19 cellular contexts compared by ENCODE assay signal in the genomic region with DNA sequence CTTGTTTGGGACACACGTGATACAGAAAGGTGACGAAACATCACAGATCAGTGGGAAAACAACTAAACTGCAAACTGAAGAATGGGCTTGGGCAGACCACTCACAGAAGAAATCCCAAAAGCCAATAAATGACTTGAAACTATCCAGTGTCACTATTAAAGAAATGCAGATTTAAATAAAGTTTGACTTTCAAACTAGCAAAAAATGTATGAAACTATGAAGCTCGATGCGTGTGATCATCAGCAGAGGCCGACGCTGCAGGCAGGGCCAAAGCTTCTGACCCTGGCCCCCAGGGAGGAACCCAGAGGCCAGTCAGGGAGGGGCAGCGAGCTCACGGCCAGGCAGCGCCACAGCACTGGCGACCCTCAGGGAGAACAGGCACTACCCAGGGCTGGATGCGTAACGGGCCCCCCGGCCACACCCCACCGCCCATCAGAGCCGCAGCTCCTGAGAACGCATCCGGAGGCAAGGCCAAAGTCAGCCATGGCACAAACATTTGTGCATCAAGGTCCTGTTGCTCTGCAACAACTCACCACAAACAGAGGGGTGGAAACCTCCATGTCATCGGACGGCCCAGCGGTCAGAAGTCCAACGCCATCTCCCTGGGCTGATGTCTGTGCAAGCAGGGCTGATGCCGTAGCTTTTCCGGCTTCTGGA.
DNase-seq lines count a peak whose midpoint lies in the region; ATAC-seq, FAIRE-seq and TF ChIP-seq lines count a peak whose summit lies in the region.
"Had no signal": no experiment of that assay in that cellular context is flagged by ENCODE, and none has a peak within 500 bp of the region (broad histone marks: within the 10 kb centered on the region; RNA-seq: fewer than 3 reads in every experiment).

No MANE protein-coding gene starts in this region.

- H2AK5ac ChIP-seq in neuronal stem cell (ENCODE audit: low read depth, low read length) = no peak overlapping the region

- H3K23ac ChIP-seq in neuronal stem cell (ENCODE audit: low read depth, low read length, poor library complexity) = peak overlapping the region; percentile 74

- no peaks in the 10 kb centered on the region for H3K36me3 ChIP-seq in neuronal stem cell (replicated peaks in 1 of 2; ENCODE audit: control insufficient read depth in 2 of 2, insufficient read depth in 2 of 2, low read length in 2 of 2)
- H3K36me3 ChIP-seq: MG63 had no signal

- POLR2A ChIA-PET in activated CD4-positive, alpha-beta T cell treated with anti-CD3 and anti-CD28 coated beads for 36 hours (lab: Charles Lee) = no interaction called here

- no peak overlapping the region for H3K4me2 ChIP-seq in neuronal stem cell (ENCODE audit: insufficient read depth, low read length, poor library complexity, severe bottlenecking)
- H3K4me2 ChIP-seq: KMS-11 had no signal

- peak overlapping the region; percentile 8 for H3K18ac ChIP-seq in neuronal stem cell (ENCODE audit: low read length)

- no peak overlapping the region for H3K27ac ChIP-seq in right cardiac atrium (ENCODE audit: low read length)
- no peak overlapping the region for H3K27ac ChIP-seq in neuronal stem cell (replicated peaks; ENCODE audit: low read length)
- H3K27ac ChIP-seq: 22Rv1, GM23248, HL-60, KMS-11 had no signal

- no peak for TF ChIP-seq CTCF in GM13977 (IDR thresholded peaks at IDR 0.05; ENCODE audit: extremely low read depth, insufficient read depth, missing control alignments)

- no peaks in the 10 kb centered on the region for H3K9me3 Mint-ChIP-seq in activated CD4-positive, alpha-beta T cell treated with anti-CD3 and anti-CD28 coated beads for 36 hours (ENCODE audit: low read depth)
- H3K9me3 Mint-ChIP-seq: CD8-positive, alpha-beta T cell had no signal

- H3K9ac ChIP-seq in neuronal stem cell (ENCODE audit: low read depth, low read length, poor library complexity) = no peak overlapping the region
- H3K9ac ChIP-seq: GM23248, KMS-11 had no signal

- no peak overlapping the region for H3K4me3 Mint-ChIP-seq in activated CD4-positive, alpha-beta T cell treated with anti-CD3 and anti-CD28 coated beads for 36 hours
- H3K4me3 Mint-ChIP-seq: CD8-positive, alpha-beta T cell had no signal

- H3K79me1 ChIP-seq in neuronal stem cell (ENCODE audit: low read depth, low read length) = peaks cover 8% of the 10 kb centered on the region

- WGBS in right cardiac atrium = 81% methylated on average over 23 of the region's 23 CpGs
- no CpG with 5 or more reads among the region's 23 CpGs for WGBS in neuronal stem cell (ENCODE audit: extremely low coverage in 2 of 2, insufficient read length in 2 of 2, insufficient replicate concordance in 1 of 2), 2 donors

- peaks cover 12% of the 10 kb centered on the region for H3K27me3 Mint-ChIP-seq in activated CD4-positive, alpha-beta T cell treated with anti-CD3 and anti-CD28 coated beads for 36 hours

- no peak overlapping the region for H2AFZ ChIP-seq in neuronal stem cell (ENCODE audit: low read length)
- H2AFZ ChIP-seq: GM23248 had no signal

- DNase-seq in activated CD4-positive, alpha-beta T cell treated with anti-CD3 and anti-CD28 coated beads for 36 hours = peak; percentile 0
- DNase-seq in activated CD4-positive, alpha-beta T cell treated with anti-CD3 and anti-CD28 coated beads for 48 hours = no peak
- DNase-seq in HTR-8/SVneo (ENCODE audit: insufficient read length, low spot score) (no peak), right cardiac atrium (peak in 2 of 3 donors; percentile 32 to 44), neuronal stem cell (ENCODE audit: low spot score) (no peak), GM12892 (ENCODE audit: insufficient read length) (no peak), GM13977 (ENCODE audit: low spot score) (no peak)
- DNase-seq: CD8-positive, alpha-beta T cell; DND-41; GDM1; GM23248; MG63; NCI-H1105 treated with DMSO at 0.1 percent for 48 hours; NCI-H187 treated with DMSO at 0.1 percent for 48 hours; NCI-H774 had no signal

- in situ Hi-C loops in GM13977 (cut with MboI; ENCODE audit: low pct_unique_long_range_greater_than_20kb, low sequenced_read_pairs, unreplicated experiment) = no loop called here

- H3K4me3 ChIP-seq in right cardiac atrium (ENCODE audit: low read length) (no peak overlapping the region), neuronal stem cell (ENCODE audit: low read length in 2 of 2) (no peak overlapping the region)
- H3K4me3 ChIP-seq: GM23248, MG63 had no signal

- no peak for ATAC-seq in activated CD4-positive, alpha-beta T cell treated with anti-CD3 and anti-CD28 coated beads for 36 hours
- ATAC-seq in right cardiac atrium = no peak
- ATAC-seq in GM21515 (IDR thresholded peaks at IDR 0.05; ENCODE audit: unreplicated experiment) = no peak
- ATAC-seq: CD8-positive, alpha-beta T cell had no signal

- FAIRE-seq in HTR-8/SVneo (lab: Jason Lieb, UNC) (peak; percentile 86), GM12892 (lab: Jason Lieb, UNC) (no peak)

- no peak overlapping the region for H2BK12ac ChIP-seq in neuronal stem cell (ENCODE audit: low read length)

- H3K4me1 Mint-ChIP-seq in activated CD4-positive, alpha-beta T cell treated with anti-CD3 and anti-CD28 coated beads for 36 hours = no peaks in the 10 kb centered on the region

- H3K4me1 ChIP-seq in right cardiac atrium (ENCODE audit: control insufficient read depth, insufficient read depth, low read length) = no peaks in the 10 kb centered on the region
- H3K4me1 ChIP-seq in neuronal stem cell (ENCODE audit: control insufficient read depth in 2 of 2, insufficient read depth in 1 of 2, low read depth in 1 of 2, low read length in 2 of 2) = peaks cover 4 to 7% of the 10 kb centered on the region in 2 donors

- no peak overlapping the region for H2BK120ac ChIP-seq in neuronal stem cell (ENCODE audit: low read depth, low read length)

- no peak overlapping the region for H4K91ac ChIP-seq in neuronal stem cell (ENCODE audit: low read depth, low read length, poor library complexity)

- H2BK15ac ChIP-seq in neuronal stem cell (ENCODE audit: low read length) = no peak overlapping the region

- no peaks in the 10 kb centered on the region for H3K27me3 ChIP-seq in right cardiac atrium (ENCODE audit: control insufficient read depth, insufficient read depth)
- H3K27me3 ChIP-seq in neuronal stem cell (ENCODE audit: control insufficient read depth in 3 of 3, insufficient read depth in 3 of 3, low read depth in 1 of 3, low read length in 3 of 3) = peaks cover 0 to 66% (median 8%) of the 10 kb centered on the region in 3 experiments

- peaks cover 2% of the 10 kb centered on the region for H3K9me3 ChIP-seq in right cardiac atrium (ENCODE audit: control insufficient read depth, low read length)
- H3K9me3 ChIP-seq in neuronal stem cell (replicated peaks in 1 of 2; ENCODE audit: control insufficient read depth in 2 of 2, insufficient read depth in 1 of 2, low read depth in 1 of 2, low read length in 2 of 2) = no peaks in the 10 kb centered on the region
- H3K9me3 ChIP-seq: MG63 had no signal

- TF ChIP-seq POLR2A in GM12892 (IDR thresholded peaks at IDR 0.05; ENCODE audit: low read depth, low read length) = no peak

- H3K36me3 Mint-ChIP-seq in activated CD4-positive, alpha-beta T cell treated with anti-CD3 and anti-CD28 coated beads for 36 hours (ENCODE audit: low read depth) = no peaks in the 10 kb centered on the region
- H3K36me3 Mint-ChIP-seq: CD8-positive, alpha-beta T cell had no signal

- CTCF ChIA-PET in activated CD4-positive, alpha-beta T cell treated with anti-CD3 and anti-CD28 coated beads for 36 hours (lab: Charles Lee) = no interaction called here

- no peak overlapping the region for H3K4ac ChIP-seq in neuronal stem cell (ENCODE audit: low read length)

- no peak overlapping the region for H4K8ac ChIP-seq in neuronal stem cell (ENCODE audit: low read depth, low read length)

- peak overlapping the region; percentile 58 for H3K14ac ChIP-seq in neuronal stem cell (ENCODE audit: low read length)

- intact Hi-C loops in activated CD4-positive, alpha-beta T cell treated with anti-CD3 and anti-CD28 coated beads for 36 hours (cut with DNase I, micrococcal nuclease) = no loop called here
- intact Hi-C loops in right cardiac atrium (cut with DNase I) = no loop called here

- H2BK5ac ChIP-seq in neuronal stem cell (ENCODE audit: low read length) = no peak overlapping the region

- no peak overlapping the region for H3K27ac Mint-ChIP-seq in activated CD4-positive, alpha-beta T cell treated with anti-CD3 and anti-CD28 coated beads for 36 hours
- H3K27ac Mint-ChIP-seq: CD8-positive, alpha-beta T cell had no signal

Comparison
In these comparisons a context has a peak if more than half of its experiments do, and no peak if none do; other contexts are left out.
1. DNase-seq: peak in activated CD4-positive, alpha-beta T cell treated with anti-CD3 and anti-CD28 coated beads for 36 hours (single experiment) and right cardiac atrium (2 of 3); none in activated CD4-positive, alpha-beta T cell treated with anti-CD3 and anti-CD28 coated beads for 48 hours (single experiment), HTR-8/SVneo (single experiment), neuronal stem cell (single experiment), GM12892 (single experiment) and GM13977 (single experiment).